16 cellular contexts compared by ENCODE assay signal in the genomic region with DNA sequence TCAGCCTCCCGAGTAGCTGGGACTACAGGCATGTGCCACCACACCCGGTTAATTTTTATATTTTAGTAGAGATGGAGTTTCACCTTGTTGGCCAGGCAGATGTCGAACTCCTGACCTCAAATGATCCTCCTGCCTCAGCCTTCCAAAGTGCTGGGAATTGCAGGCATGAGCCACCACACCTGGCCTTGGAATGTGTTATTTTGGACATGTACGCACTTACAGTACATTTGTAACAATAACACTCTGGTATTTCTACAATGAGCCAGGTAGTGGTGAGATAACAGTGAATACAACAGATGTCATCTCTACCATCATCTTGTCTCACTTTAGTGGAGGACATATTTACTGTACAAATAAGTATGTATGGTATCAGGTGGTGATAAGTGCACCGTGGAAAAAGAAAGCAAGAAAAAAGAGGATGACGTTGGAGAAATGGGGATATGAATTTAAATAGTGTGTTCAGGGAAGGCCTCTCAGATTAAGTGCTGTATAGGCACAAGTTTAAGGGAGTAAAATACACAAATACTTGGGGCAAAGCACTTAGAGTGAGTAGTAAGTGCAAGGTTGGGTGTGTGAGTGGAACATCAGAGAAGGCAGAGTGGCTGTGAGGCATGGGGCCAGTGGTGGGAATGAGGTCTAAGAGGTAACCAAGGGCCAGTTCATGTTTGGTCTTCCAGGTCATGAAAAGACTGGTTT.
A peak's percentile ranks its signal among the peaks of the same experiment; 100 is the strongest.
DNase-seq lines count a peak whose midpoint lies in the region; ATAC-seq lines count a peak whose summit lies in the region.
"Had no signal": no experiment of that assay in that cellular context is flagged by ENCODE, and none has a peak within 500 bp of the region (broad histone marks: within the 10 kb centered on the region; RNA-seq: fewer than 3 reads in every experiment).

No MANE protein-coding gene starts in this region.

- H3K36me3 Mint-ChIP-seq in activated naive CD4-positive, alpha-beta T cell treated with anti-CD3 and anti-CD28 coated beads, Interleukin-2, amount 10 ng/mL, durations not matched to agents 7 days and 5 days: peaks cover 64% of the 10 kb centered on the region
- peaks cover 41% of the 10 kb centered on the region for H3K36me3 Mint-ChIP-seq in activated CD4-positive, alpha-beta memory T cell treated with anti-CD3 and anti-CD28 coated beads for 36 hours
- H3K36me3 Mint-ChIP-seq in immature natural killer cell: peaks cover 9 to 22% (median 11%) of the 10 kb centered on the region in 3 donors

- H3K4me1 ChIP-seq in thymus (ENCODE audit: control insufficient read depth, insufficient read depth, low read length): peaks cover 6% of the 10 kb centered on the region
- no peaks in the 10 kb centered on the region for H3K4me1 ChIP-seq in right cardiac atrium (ENCODE audit: control insufficient read depth, insufficient read depth, low read length)
- H3K4me1 ChIP-seq: neural progenitor cell, right atrium auricular region had no signal

- H3K36me3 ChIP-seq in thymus (ENCODE audit: control insufficient read depth, insufficient read depth): peaks cover 7% of the 10 kb centered on the region
- H3K36me3 ChIP-seq: neural progenitor cell, right atrium auricular region had no signal

- CTCF ChIA-PET in activated naive CD4-positive, alpha-beta T cell treated with anti-CD3 and anti-CD28 coated beads, Interleukin-2, amount 10 ng/mL, durations not matched to agents 7 days and 5 days (lab: Charles Lee): interaction anchor here (1.8 to 3.3 kb wide), 2 partner anchors 11 to 18 kb away, joined by 4 to 15 read pairs; no protein-coding TSS in a partner anchor
- CTCF ChIA-PET in activated CD4-positive, alpha-beta memory T cell treated with anti-CD3 and anti-CD28 coated beads for 36 hours (lab: Charles Lee): interaction anchor here (0.6 kb wide), 1 partner anchor 88 kb away, joined by 3 read pairs; no protein-coding TSS in a partner anchor

- peak overlapping the region; percentile 27 for H3K27ac ChIP-seq in thymus (ENCODE audit: low read depth)
- no peak overlapping the region for H3K27ac ChIP-seq in right cardiac atrium (ENCODE audit: low read length)
- H3K27ac ChIP-seq: neural progenitor cell, right atrium auricular region had no signal

- POLR2A ChIA-PET in activated CD4-positive, alpha-beta memory T cell treated with anti-CD3 and anti-CD28 coated beads for 36 hours (lab: Charles Lee): interaction anchor here (1.1 to 1.6 kb wide), 2 partner anchors 8 to 10 kb away, joined by 3 to 6 read pairs; no protein-coding TSS in a partner anchor

- H3K4me3 ChIP-seq in thymus (ENCODE audit: low read length) (no peak overlapping the region), right cardiac atrium (ENCODE audit: low read length) (no peak overlapping the region)
- H3K4me3 ChIP-seq: neural progenitor cell, right atrium auricular region had no signal

- WGBS in thymus: 99% methylated on average over 6 of the region's 6 CpGs
- 83% methylated on average over 6 of the region's 6 CpGs for WGBS in right cardiac atrium

- H3K27ac Mint-ChIP-seq in activated naive CD4-positive, alpha-beta T cell treated with anti-CD3 and anti-CD28 coated beads, Interleukin-2, amount 10 ng/mL, durations not matched to agents 7 days and 5 days: peak overlapping the region; percentile 79
- peak overlapping the region; percentile 76 for H3K27ac Mint-ChIP-seq in activated CD4-positive, alpha-beta memory T cell treated with anti-CD3 and anti-CD28 coated beads for 36 hours
- H3K27ac Mint-ChIP-seq in immature natural killer cell: peak overlapping the region; percentile 57 to 89 (median 80)
- H3K27ac Mint-ChIP-seq: neural progenitor cell had no signal

- H3K9me3 Mint-ChIP-seq in activated naive CD4-positive, alpha-beta T cell treated with anti-CD3 and anti-CD28 coated beads, Interleukin-2, amount 10 ng/mL, durations not matched to agents 7 days and 5 days: no peaks in the 10 kb centered on the region
- no peaks in the 10 kb centered on the region for H3K9me3 Mint-ChIP-seq in activated CD4-positive, alpha-beta memory T cell treated with anti-CD3 and anti-CD28 coated beads for 36 hours
- H3K9me3 Mint-ChIP-seq in immature natural killer cell: no peaks in the 10 kb centered on the region

- no peaks in the 10 kb centered on the region for H3K27me3 ChIP-seq in thymus (ENCODE audit: control insufficient read depth, insufficient read depth)
- H3K27me3 ChIP-seq in right cardiac atrium (ENCODE audit: control insufficient read depth, insufficient read depth): no peaks in the 10 kb centered on the region
- H3K27me3 ChIP-seq: neural progenitor cell, right atrium auricular region had no signal

- ATAC-seq in right cardiac atrium (no peak), HG02885 (IDR thresholded peaks at IDR 0.05; ENCODE audit: poor library complexity, unreplicated experiment) (no peak)
- ATAC-seq: Right ventricle myocardium inferior had no signal

- DNase-seq in activated naive CD4-positive, alpha-beta T cell treated with anti-CD3 and anti-CD28 coated beads, Interleukin-2, amount 10 ng/mL, durations not matched to agents 7 days and 5 days: no peak
- no peak for DNase-seq in activated naive CD4-positive, alpha-beta T cell treated with anti-CD3 and anti-CD28 coated beads, Interleukin-2, amount 50 U/mL, for 16 hours
- no peak for DNase-seq in activated CD4-positive, alpha-beta memory T cell treated with anti-CD3 and anti-CD28 coated beads for 36 hours
- DNase-seq in immature natural killer cell (no peak), right cardiac atrium (no peak), kidney glomerular epithelial cell (lab: John Stamatoyannopoulos, UW) (no peak)
- DNase-seq: activated T-cell treated with anti-CD3 and anti-CD28 coated beads, Interleukin-2, amount 50 U/mL, for 1 hour; erythroblast; H7; NCI-H446; substantia nigra had no signal

- H3K4me3 Mint-ChIP-seq in activated naive CD4-positive, alpha-beta T cell treated with anti-CD3 and anti-CD28 coated beads, Interleukin-2, amount 10 ng/mL, durations not matched to agents 7 days and 5 days: no peak overlapping the region
- H3K4me3 Mint-ChIP-seq in activated CD4-positive, alpha-beta memory T cell treated with anti-CD3 and anti-CD28 coated beads for 36 hours: no peak overlapping the region
- H3K4me3 Mint-ChIP-seq in immature natural killer cell: peak overlapping the region in 1 of 5 donors; percentile 12
- H3K4me3 Mint-ChIP-seq: neural progenitor cell had no signal

- H3K9me3 ChIP-seq in thymus (ENCODE audit: control insufficient read depth) (no peaks in the 10 kb centered on the region), right cardiac atrium (ENCODE audit: control insufficient read depth, low read length) (no peaks in the 10 kb centered on the region)
- H3K9me3 ChIP-seq: right atrium auricular region had no signal

- intact Hi-C loops in activated CD4-positive, alpha-beta memory T cell treated with anti-CD3 and anti-CD28 coated beads for 36 hours (cut with micrococcal nuclease): no loop called here
- intact Hi-C loops in right cardiac atrium (cut with DNase I): no loop called here

- no peaks in the 10 kb centered on the region for H3K27me3 Mint-ChIP-seq in activated naive CD4-positive, alpha-beta T cell treated with anti-CD3 and anti-CD28 coated beads, Interleukin-2, amount 10 ng/mL, durations not matched to agents 7 days and 5 days
- no peaks in the 10 kb centered on the region for H3K27me3 Mint-ChIP-seq in activated CD4-positive, alpha-beta memory T cell treated with anti-CD3 and anti-CD28 coated beads for 36 hours
- no peaks in the 10 kb centered on the region for H3K27me3 Mint-ChIP-seq in immature natural killer cell (ENCODE audit: low read depth in 3 of 3)

- peaks cover 65% of the 10 kb centered on the region for H3K4me1 Mint-ChIP-seq in activated naive CD4-positive, alpha-beta T cell treated with anti-CD3 and anti-CD28 coated beads, Interleukin-2, amount 10 ng/mL, durations not matched to agents 7 days and 5 days
- H3K4me1 Mint-ChIP-seq in activated CD4-positive, alpha-beta memory T cell treated with anti-CD3 and anti-CD28 coated beads for 36 hours (ENCODE audit: low read depth): peaks cover 61% of the 10 kb centered on the region
- peaks cover 62 to 96% of the 10 kb centered on the region in 2 donors for H3K4me1 Mint-ChIP-seq in immature natural killer cell
- H3K4me1 Mint-ChIP-seq: neural progenitor cell had no signal
